ENCODE assay signal across 9 cellular contexts in the genomic region with DNA sequence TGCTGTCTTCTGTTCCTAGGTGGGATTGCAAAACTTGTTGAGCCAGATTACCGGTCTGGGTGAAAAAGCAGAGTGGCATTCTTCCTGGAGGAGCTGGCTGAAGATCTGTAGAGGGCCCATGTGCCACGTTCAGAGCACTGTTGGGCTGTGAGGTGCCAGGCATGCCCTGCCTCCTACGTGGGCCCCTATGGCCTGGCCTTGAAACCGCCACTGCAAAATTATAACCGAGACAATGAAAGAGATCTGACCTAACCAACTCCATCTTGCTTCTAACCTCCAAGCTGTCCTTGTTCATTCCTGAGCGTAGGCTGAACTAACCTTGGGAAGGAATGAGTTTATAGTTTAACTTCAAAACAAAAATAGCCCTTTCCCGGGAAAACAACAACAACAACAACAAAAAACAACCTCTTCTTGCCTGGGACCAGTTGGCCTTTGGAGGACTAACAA. TPM values are rescaled to one million over a fixed set of nuclear protein-coding genes. Genes with fewer than 3 reads are reported as not detected.
DNase-seq lines count a peak whose midpoint lies in the region; ATAC-seq and TF ChIP-seq lines count a peak whose summit lies in the region.
"Had no signal": no experiment of that assay in that cellular context is flagged by ENCODE, and none has a peak within 500 bp of the region (broad histone marks: within the 10 kb centered on the region; RNA-seq: fewer than 3 reads in every experiment).

No MANE protein-coding gene starts in this region.

- H3K36me3 ChIP-seq in ES-I3 (ENCODE audit: insufficient read depth, low read length) (no peaks in the 10 kb centered on the region), SJCRH30 (no peaks in the 10 kb centered on the region; the same call in 1 of the 2 replicates), esophagus squamous epithelium (peaks cover 0 to 19% (median 0%) of the 10 kb centered on the region in 3 donors), psoas muscle (ENCODE audit: insufficient read depth in 1 of 2, low read depth in 1 of 2) (peaks cover 0 to 4% of the 10 kb centered on the region in 2 donors), mucosa of descending colon (ENCODE audit: low read depth) (no peaks in the 10 kb centered on the region)

- peaks cover 9% of the 10 kb centered on the region for H3K4me1 ChIP-seq in ES-I3 (ENCODE audit: insufficient read depth, low read length)
- H3K4me1 ChIP-seq in SJCRH30 = no peaks in the 10 kb centered on the region
- peaks cover 28 to 70% (median 29%) of the 10 kb centered on the region in 3 donors for H3K4me1 ChIP-seq in esophagus squamous epithelium
- H3K4me1 ChIP-seq in psoas muscle = peaks cover 44% of the 10 kb centered on the region
- peaks cover 18% of the 10 kb centered on the region for H3K4me1 ChIP-seq in mucosa of descending colon (ENCODE audit: low read depth)

- TF ChIP-seq POLR2A in esophagus squamous epithelium (IDR thresholded peaks at IDR 0.05) = no peak

- TF ChIP-seq CTCF in esophagus squamous epithelium (IDR thresholded peaks at IDR 0.05) (no peak), psoas muscle (IDR thresholded peaks at IDR 0.05) (no peak), mucosa of descending colon (IDR thresholded peaks at IDR 0.05) (no peak)

- DNase-seq in SJCRH30 (no peak), esophagus squamous epithelium (lab: John Stamatoyannopoulos, UW) (no peak), psoas muscle (no peak), mucosa of descending colon (no peak), D341Med (ENCODE audit: low spot score) (no peak), NOMO-1 treated with DMSO at 0.1 percent for 48 hours (lab: John Stamatoyannopoulos, UW; ENCODE audit: unreplicated experiment) (no peak), NCI-H2081 (lab: John Stamatoyannopoulos, UW) (no peak)
- DNase-seq: SHP77 had no signal

- intact Hi-C loops in esophagus squamous epithelium (cut with DNase I) = no loop called here
- intact Hi-C loops in psoas muscle (cut with DNase I) = loop anchor here (5.0 kb wide), 2 partner anchors 61 to 196 kb away; no protein-coding TSS in a partner anchor
- intact Hi-C loops in mucosa of descending colon (cut with DNase I, micrococcal nuclease) = no loop called here

- peak overlapping the region; percentile 92 for H3K9ac ChIP-seq in ES-I3 (ENCODE audit: low read depth, low read length)

- WGBS in esophagus squamous epithelium, 2 donors = 71 to 74% methylated on average over 7 of the region's 7 CpGs
- 70 to 79% (median 73%) methylated on average over 7 of the region's 7 CpGs for WGBS in psoas muscle, 3 donors

- no peaks in the 10 kb centered on the region for H3K9me3 ChIP-seq in ES-I3 (ENCODE audit: control insufficient read depth, insufficient read depth, low read length)
- H3K9me3 ChIP-seq in SJCRH30 (replicated peaks) = no peaks in the 10 kb centered on the region
- no peaks in the 10 kb centered on the region for H3K9me3 ChIP-seq in esophagus squamous epithelium
- no peaks in the 10 kb centered on the region for H3K9me3 ChIP-seq in psoas muscle
- H3K9me3 ChIP-seq in mucosa of descending colon = no peaks in the 10 kb centered on the region

- H3K27me3 ChIP-seq in SJCRH30 (no peaks in the 10 kb centered on the region), esophagus squamous epithelium (no peaks in the 10 kb centered on the region), psoas muscle (ENCODE audit: insufficient read depth in 3 of 3, low read length in 2 of 3) (no peaks in the 10 kb centered on the region)

- H3K4me3 ChIP-seq in SJCRH30 (peak overlapping the region; percentile 85), esophagus squamous epithelium (peak overlapping the region; percentile 63 to 89 (median 80)), psoas muscle (peak overlapping the region; percentile 93), mucosa of descending colon (no peak overlapping the region)

- ATAC-seq in psoas muscle (no peak), mucosa of descending colon (no peak)

- H3K27ac ChIP-seq in SJCRH30 (peak overlapping the region; percentile 95), esophagus squamous epithelium (peak overlapping the region; percentile 88 to 99 (median 97)), psoas muscle (peak overlapping the region; percentile 97)

RNA-seq across cellular contexts. Expression of a gene that starts 1.4 kb away (rescaled TPM):
- 34.5 and 35.8 TPM in 2 replicates for total RNA-seq in SJCRH30 (2014; rRNA removed; shearing (Covaris generic))
- total RNA-seq in esophagus squamous epithelium = 10 to 100 TPM; 41.3 to 52.7 (median 43.1) TPM
- 10 to 100 TPM; 23.9 to 47.8 (median 32.6) TPM for total RNA-seq in psoas muscle
- polyA plus RNA-seq in psoas muscle = 10 to 100 TPM; 17.0 to 30.0 (median 23.4) TPM
- total RNA-seq in mucosa of descending colon = 10 to 100 TPM; 42.7 to 43.9 (median 43.8) TPM

Comparison
In these comparisons a context has a peak if more than half of its experiments do, and no peak if none do; other contexts are left out.
1. intact Hi-C loops: an anchor here in psoas muscle (5.0 kb wide); none called in esophagus squamous epithelium and mucosa of descending colon.